14 cellular contexts compared by ENCODE assay signal in genomic region chr19:839146-839872, GRCh38. TPM values are rescaled to one million over a fixed set of nuclear protein-coding genes. Genes with fewer than 3 reads are reported as not detected.
"Had no signal": no experiment of that assay in that cellular context is flagged by ENCODE, and none has a peak within 500 bp of the region (broad histone marks: within the 10 kb centered on the region; RNA-seq: fewer than 3 reads in every experiment).

No MANE protein-coding gene starts in this region.

- H3K36me3 ChIP-seq: stomach had no signal

- FAIRE-seq: urothelium cell line had no signal

- H3K27ac ChIP-seq: hepatocyte, parathyroid adenoma, skin epidermis, stomach had no signal

- H3K4me2 ChIP-seq: hepatocyte had no signal

- H3K9me3 ChIP-seq: stomach had no signal

- DNase-seq: activated CD4-positive, alpha-beta T cell treated with anti-CD3 and anti-CD28 coated beads for 1 hour; activated CD4-positive, alpha-beta T cell treated with anti-CD3 and anti-CD28 coated beads, Interleukin-2, amount 50 U/mL, for 48 hours; activated CD8-positive, alpha-beta memory T cell treated with anti-CD3 and anti-CD28 coated beads, Interleukin-2, amount 10 ng/mL, durations not matched to agents 7 days and 5 days; activated effector memory CD4-positive, alpha-beta T cell treated with anti-CD3 and anti-CD28 coated beads, Interleukin-2, amount 50 U/mL, for 16 hours; activated naive CD8-positive, alpha-beta T cell treated with anti-CD3 and anti-CD28 coated beads for 36 hours; activated T-cell treated with anti-CD3 and anti-CD28 coated beads, Interleukin-2, amount 50 U/mL, for 24 hours; cerebellar nuclear complex; dermis blood vessel endothelial cell; stimulated activated CD4-positive, alpha-beta T cell treated with anti-CD3 and anti-CD28 coated beads, Interleukin-4, amount 100 ng/mL, for 4 hours; stomach had no signal

- H3K9ac ChIP-seq: parathyroid adenoma had no signal

- H3K4me3 ChIP-seq: hepatocyte, skin epidermis, stomach had no signal

RNA-seq across cellular contexts. Expression of gene PRTN3, which starts 1.5 kb away (rescaled TPM):
- polyA plus RNA-seq: hepatocyte had no signal
